Comparison of ENCODE assay signal across 2 cellular contexts in genomic region chr9:4504250-4504649, GRCh38.
A peak's percentile ranks its signal among the peaks of the same experiment; 100 is the strongest.
TF ChIP-seq lines count a peak whose summit lies in the region.

No MANE protein-coding gene starts in this region.

TF ChIP-seq in liver, 16 proteins besides CTCF, POLR2A, EP300 and RAD21 (continued from another document):
- TF ChIP-seq ZBTB33 (IDR thresholded peaks at IDR 0.05) (peak; percentile 17), TAF1 (conservative IDR thresholded peaks at IDR 0.05) (no peak), FOXA2 (IDR thresholded peaks at IDR 0.05) (peak; percentile 47), SP1 (IDR thresholded peaks at IDR 0.05) (peak; percentile 41), MAX (IDR thresholded peaks at IDR 0.05) (no peak), GABPA (IDR thresholded peaks at IDR 0.05 in 1 of 2, conservative IDR thresholded peaks at IDR 0.05 in 1 of 2) (no peak), EGR1 (IDR thresholded peaks at IDR 0.05; ENCODE audit: low read depth in 2 of 2) (peak in 1 of 2 donors; percentile 36), NR2F2 (IDR thresholded peaks at IDR 0.05) (no peak), REST (IDR thresholded peaks at IDR 0.05) (no peak), HNF4G (IDR thresholded peaks at IDR 0.05) (no peak), JUND (IDR thresholded peaks at IDR 0.05) (peak in 1 of 2 donors; percentile 15), HNF4A (conservative IDR thresholded peaks at IDR 0.05) (peak; percentile 63 to 72)
- TF ChIP-seq, protein P1, sequence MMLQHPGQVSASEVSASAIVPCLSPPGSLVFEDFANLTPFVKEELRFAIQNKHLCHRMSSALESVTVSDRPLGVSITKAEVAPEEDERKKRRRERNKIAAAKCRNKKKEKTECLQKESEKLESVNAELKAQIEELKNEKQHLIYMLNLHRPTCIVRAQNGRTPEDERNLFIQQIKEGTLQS (IDR thresholded peaks at IDR 0.05) = no peak

TF ChIP-seq in HepG2, 621 proteins besides CTCF, POLR2A, EP300 and RAD21 (continued from another document):
- no peak for TF ChIP-seq PREB (CRISPR knock-in tag; IDR thresholded peaks at IDR 0.05)
- TF ChIP-seq, protein P2, sequence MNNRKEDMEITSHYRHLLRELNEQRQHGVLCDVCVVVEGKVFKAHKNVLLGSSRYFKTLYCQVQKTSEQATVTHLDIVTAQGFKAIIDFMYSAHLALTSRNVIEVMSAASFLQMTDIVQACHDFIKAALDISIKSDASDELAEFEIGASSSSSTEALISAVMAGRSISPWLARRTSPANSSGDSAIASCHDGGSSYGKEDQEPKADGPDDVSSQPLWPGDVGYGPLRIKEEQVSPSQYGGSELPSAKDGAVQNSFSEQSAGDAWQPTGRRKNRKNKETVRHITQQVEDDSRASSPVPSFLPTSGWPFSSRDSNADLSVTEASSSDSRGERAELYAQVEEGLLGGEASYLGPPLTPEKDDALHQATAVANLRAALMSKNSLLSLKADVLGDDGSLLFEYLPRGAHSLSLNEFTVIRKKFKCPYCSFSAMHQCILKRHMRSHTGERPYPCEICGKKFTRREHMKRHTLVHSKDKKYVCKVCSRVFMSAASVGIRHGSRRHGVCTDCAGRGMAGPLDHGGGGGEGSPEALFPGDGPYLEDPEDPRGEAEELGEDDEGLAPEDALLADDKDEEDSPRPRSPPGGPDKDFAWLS (CRISPR knock-in tag; IDR thresholded peaks at IDR 0.05; ENCODE audit: borderline replicate concordance) = no peak
- no peak for TF ChIP-seq ISL2 (CRISPR knock-in tag; IDR thresholded peaks at IDR 0.05)
- TF ChIP-seq FOXK1 (CRISPR knock-in tag; IDR thresholded peaks at IDR 0.05; ENCODE audit: borderline replicate concordance, low read depth) = no peak
- TF ChIP-seq ZNF24 (IDR thresholded peaks at IDR 0.05) = no peak
- no peak for TF ChIP-seq MAX (IDR thresholded peaks at IDR 0.05)
- no peak for TF ChIP-seq ZNF607 (CRISPR knock-in tag; IDR thresholded peaks at IDR 0.05; ENCODE audit: borderline replicate concordance)
- TF ChIP-seq STAT5B (CRISPR knock-in tag; IDR thresholded peaks at IDR 0.05) = no peak
TF ChIP-seq in HepG2: peak in this region for 0.
